In the genomic region with DNA sequence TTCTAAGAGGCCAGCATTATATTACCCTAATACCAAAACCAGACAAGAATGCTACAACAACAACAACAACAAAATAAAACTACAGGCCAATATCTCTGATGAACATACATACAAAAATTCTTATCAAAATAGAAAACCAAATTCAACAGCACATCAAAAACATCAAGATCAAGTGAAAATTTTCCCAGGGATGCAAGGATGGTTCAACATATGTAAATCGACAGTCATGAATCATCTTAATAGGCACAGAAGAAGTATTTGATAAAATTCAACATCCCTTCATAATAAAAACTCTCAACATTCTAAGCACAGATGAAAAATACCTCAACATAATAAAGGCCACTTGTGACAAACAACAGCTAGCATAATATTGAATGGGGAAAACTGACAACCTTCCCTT, we compare ENCODE assay signal across 1 cellular context.
TF ChIP-seq lines count a peak whose summit lies in the region.

No MANE protein-coding gene starts in this region.

TF ChIP-seq in WTC11, 78 proteins besides CTCF, POLR2A, EP300 and RAD21 (continued from another document):
- TF ChIP-seq, protein P1, sequence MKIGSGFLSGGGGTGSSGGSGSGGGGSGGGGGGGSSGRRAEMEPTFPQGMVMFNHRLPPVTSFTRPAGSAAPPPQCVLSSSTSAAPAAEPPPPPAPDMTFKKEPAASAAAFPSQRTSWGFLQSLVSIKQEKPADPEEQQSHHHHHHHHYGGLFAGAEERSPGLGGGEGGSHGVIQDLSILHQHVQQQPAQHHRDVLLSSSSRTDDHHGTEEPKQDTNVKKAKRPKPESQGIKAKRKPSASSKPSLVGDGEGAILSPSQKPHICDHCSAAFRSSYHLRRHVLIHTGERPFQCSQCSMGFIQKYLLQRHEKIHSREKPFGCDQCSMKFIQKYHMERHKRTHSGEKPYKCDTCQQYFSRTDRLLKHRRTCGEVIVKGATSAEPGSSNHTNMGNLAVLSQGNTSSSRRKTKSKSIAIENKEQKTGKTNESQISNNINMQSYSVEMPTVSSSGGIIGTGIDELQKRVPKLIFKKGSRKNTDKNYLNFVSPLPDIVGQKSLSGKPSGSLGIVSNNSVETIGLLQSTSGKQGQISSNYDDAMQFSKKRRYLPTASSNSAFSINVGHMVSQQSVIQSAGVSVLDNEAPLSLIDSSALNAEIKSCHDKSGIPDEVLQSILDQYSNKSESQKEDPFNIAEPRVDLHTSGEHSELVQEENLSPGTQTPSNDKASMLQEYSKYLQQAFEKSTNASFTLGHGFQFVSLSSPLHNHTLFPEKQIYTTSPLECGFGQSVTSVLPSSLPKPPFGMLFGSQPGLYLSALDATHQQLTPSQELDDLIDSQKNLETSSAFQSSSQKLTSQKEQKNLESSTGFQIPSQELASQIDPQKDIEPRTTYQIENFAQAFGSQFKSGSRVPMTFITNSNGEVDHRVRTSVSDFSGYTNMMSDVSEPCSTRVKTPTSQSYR (CRISPR knock-in tag; IDR thresholded peaks at IDR 0.05) = no peak
- TF ChIP-seq, protein P2, sequence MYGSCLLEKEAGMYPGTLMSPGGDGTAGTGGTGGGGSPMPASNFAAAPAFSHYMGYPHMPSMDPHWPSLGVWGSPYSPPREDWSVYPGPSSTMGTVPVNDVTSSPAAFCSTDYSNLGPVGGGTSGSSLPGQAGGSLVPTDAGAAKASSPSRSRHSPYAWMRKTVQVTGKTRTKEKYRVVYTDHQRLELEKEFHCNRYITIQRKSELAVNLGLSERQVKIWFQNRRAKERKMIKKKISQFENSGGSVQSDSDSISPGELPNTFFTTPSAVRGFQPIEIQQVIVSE (CRISPR knock-in tag; IDR thresholded peaks at IDR 0.05; ENCODE audit: borderline replicate concordance) = no peak
- TF ChIP-seq NFE2L1 (CRISPR knock-in tag; IDR thresholded peaks at IDR 0.05) (no peak), ZNF396 (CRISPR knock-in tag; IDR thresholded peaks at IDR 0.05; ENCODE audit: borderline replicate concordance) (no peak), FOXP1 (CRISPR knock-in tag; IDR thresholded peaks at IDR 0.05; ENCODE audit: borderline replicate concordance) (no peak), ZNF317 (CRISPR knock-in tag; IDR thresholded peaks at IDR 0.05; ENCODE audit: borderline replicate concordance, low read depth) (no peak)
- TF ChIP-seq, protein P3, sequence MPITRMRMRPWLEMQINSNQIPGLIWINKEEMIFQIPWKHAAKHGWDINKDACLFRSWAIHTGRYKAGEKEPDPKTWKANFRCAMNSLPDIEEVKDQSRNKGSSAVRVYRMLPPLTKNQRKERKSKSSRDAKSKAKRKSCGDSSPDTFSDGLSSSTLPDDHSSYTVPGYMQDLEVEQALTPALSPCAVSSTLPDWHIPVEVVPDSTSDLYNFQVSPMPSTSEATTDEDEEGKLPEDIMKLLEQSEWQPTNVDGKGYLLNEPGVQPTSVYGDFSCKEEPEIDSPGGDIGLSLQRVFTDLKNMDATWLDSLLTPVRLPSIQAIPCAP (CRISPR knock-in tag; IDR thresholded peaks at IDR 0.05) = no peak
- TF ChIP-seq, protein P4, sequence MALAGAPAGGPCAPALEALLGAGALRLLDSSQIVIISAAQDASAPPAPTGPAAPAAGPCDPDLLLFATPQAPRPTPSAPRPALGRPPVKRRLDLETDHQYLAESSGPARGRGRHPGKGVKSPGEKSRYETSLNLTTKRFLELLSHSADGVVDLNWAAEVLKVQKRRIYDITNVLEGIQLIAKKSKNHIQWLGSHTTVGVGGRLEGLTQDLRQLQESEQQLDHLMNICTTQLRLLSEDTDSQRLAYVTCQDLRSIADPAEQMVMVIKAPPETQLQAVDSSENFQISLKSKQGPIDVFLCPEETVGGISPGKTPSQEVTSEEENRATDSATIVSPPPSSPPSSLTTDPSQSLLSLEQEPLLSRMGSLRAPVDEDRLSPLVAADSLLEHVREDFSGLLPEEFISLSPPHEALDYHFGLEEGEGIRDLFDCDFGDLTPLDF (CRISPR knock-in tag; IDR thresholded peaks at IDR 0.05) = no peak
